In the genomic region with DNA sequence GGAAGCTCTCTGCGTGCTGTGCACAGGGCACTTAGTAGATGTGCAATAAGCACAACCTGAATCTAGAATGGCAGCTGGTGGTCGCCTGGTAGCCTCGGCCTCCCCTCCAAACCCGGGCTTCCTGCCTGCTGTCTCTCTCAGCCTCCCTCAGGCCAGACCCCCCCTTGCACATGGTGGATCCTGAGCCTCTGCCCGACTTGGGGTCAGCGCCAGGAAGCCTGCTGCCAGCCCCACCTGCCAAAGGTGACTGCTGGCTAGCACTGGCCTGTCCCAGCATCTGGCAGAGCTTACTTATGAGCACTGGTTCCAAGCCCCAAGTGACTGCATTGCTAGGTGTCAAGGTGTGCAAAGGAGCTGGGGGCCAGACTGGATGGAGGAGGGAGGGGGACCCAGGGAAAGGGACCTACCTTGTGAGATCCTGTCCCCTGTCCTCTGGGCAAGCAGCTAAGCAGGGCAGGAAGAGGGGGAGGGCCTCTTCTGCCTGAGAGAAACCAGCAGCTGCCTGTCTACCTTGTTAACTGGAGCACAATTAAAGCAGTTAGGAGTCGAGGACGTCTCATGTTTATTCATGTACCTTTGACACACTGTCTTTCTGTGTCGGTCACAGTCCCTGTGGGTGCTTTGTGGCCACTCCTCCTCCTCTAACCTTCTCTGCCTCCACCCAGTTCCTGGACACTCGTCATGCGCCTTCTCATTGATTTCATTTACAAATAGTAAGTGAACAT, we compare ENCODE assay signal across 12 cellular contexts.
DNase-seq lines count a peak whose midpoint lies in the region; ATAC-seq and TF ChIP-seq lines count a peak whose summit lies in the region.
"Had no signal": no experiment of that assay in that cellular context is flagged by ENCODE, and none has a peak within 500 bp of the region (broad histone marks: within the 10 kb centered on the region; RNA-seq: fewer than 3 reads in every experiment).

No MANE protein-coding gene starts in this region.

- H3K36me3 ChIP-seq in prostate gland, result no peaks in the 10 kb centered on the region
- H3K36me3 ChIP-seq: BLaER1 treated with 17β-estradiol and CSF1 and Interleukin-3, amounts not matched to agents 10 nM and 100 nM had no signal

- H3K27ac Mint-ChIP-seq in CD4-positive, alpha-beta T cell, result no peak overlapping the region
- H3K27ac Mint-ChIP-seq in CD14-positive monocyte, result peak overlapping the region in 1 of 7 donors; percentile 32
- H3K27ac Mint-ChIP-seq: naive thymus-derived CD4-positive, alpha-beta T cell; stimulated activated naive CD8-positive, alpha-beta T cell treated with anti-CD3 and anti-CD28 coated beads, Interleukin-15, Interleukin-2, amounts not matched to agents 100 ng/mL and 50 ng/mL, for 24 hours had no signal

- H3K27me3 Mint-ChIP-seq in CD4-positive, alpha-beta T cell, result peaks cover 31% of the 10 kb centered on the region
- H3K27me3 Mint-ChIP-seq in CD14-positive monocyte (ENCODE audit: low read depth in 3 of 3), result peaks cover 10 to 24% (median 13%) of the 10 kb centered on the region in 3 donors

- intact Hi-C loops in dorsolateral prefrontal cortex (cut with DNase I) (no loop called here), prostate gland (cut with DNase I) (no loop called here), CD14-positive monocyte (cut with micrococcal nuclease) (no loop called here)
- intact Hi-C loops in CD4-positive, alpha-beta T cell (cut with DNase I, micrococcal nuclease), result no loop called here

- no peaks in the 10 kb centered on the region for H3K9me3 Mint-ChIP-seq in CD4-positive, alpha-beta T cell
- H3K9me3 Mint-ChIP-seq in CD14-positive monocyte, result peaks cover 0 to 3% (median 0%) of the 10 kb centered on the region in 7 donors
- H3K9me3 Mint-ChIP-seq: stimulated activated naive CD8-positive, alpha-beta T cell treated with anti-CD3 and anti-CD28 coated beads, Interleukin-15, Interleukin-2, amounts not matched to agents 100 ng/mL and 50 ng/mL, for 24 hours had no signal

- no peak overlapping the region for H3K4me3 Mint-ChIP-seq in CD4-positive, alpha-beta T cell
- H3K4me3 Mint-ChIP-seq in CD14-positive monocyte, result no peak overlapping the region
- H3K4me3 Mint-ChIP-seq: naive thymus-derived CD4-positive, alpha-beta T cell; stimulated activated naive CD8-positive, alpha-beta T cell treated with anti-CD3 and anti-CD28 coated beads, Interleukin-15, Interleukin-2, amounts not matched to agents 100 ng/mL and 50 ng/mL, for 24 hours had no signal

- DNase-seq in NCI-H1417 treated with DMSO at 0.1 percent for 48 hours (lab: John Stamatoyannopoulos, UW), result peak; percentile 41
- peak; percentile 48 for DNase-seq in NCI-H345 (lab: John Stamatoyannopoulos, UW)
- no peak for DNase-seq in dorsolateral prefrontal cortex
- DNase-seq in prostate gland (ENCODE audit: low spot score), result peak; percentile 17
- DNase-seq in CD4-positive, alpha-beta T cell, result no peak
- no peak for DNase-seq in GF-D8 (lab: John Stamatoyannopoulos, UW)
- no peak for DNase-seq in CD14-positive monocyte (ENCODE audit: low spot score)
- DNase-seq: KG1; kidney glomerular epithelial cell; naive thymus-derived CD4-positive, alpha-beta T cell had no signal

- ATAC-seq in CD4-positive, alpha-beta T cell (ENCODE audit: poor library complexity), result no peak
- ATAC-seq: naive thymus-derived CD4-positive, alpha-beta T cell had no signal

- WGBS in prostate gland, result 43% methylated on average over 11 of the region's 11 CpGs

- H3K4me1 Mint-ChIP-seq in CD4-positive, alpha-beta T cell (ENCODE audit: low read depth), result no peaks in the 10 kb centered on the region
- no peaks in the 10 kb centered on the region for H3K4me1 Mint-ChIP-seq in CD14-positive monocyte
- H3K4me1 Mint-ChIP-seq: naive thymus-derived CD4-positive, alpha-beta T cell had no signal

- H3K27me3 ChIP-seq in dorsolateral prefrontal cortex, result peaks cover 0 to 2% (median 0%) of the 10 kb centered on the region in 45 donors
- no peaks in the 10 kb centered on the region for H3K27me3 ChIP-seq in prostate gland (replicated peaks; ENCODE audit: insufficient read depth)
- H3K27me3 ChIP-seq in CD4-positive, alpha-beta T cell (ENCODE audit: control insufficient read depth, insufficient read depth, low read length), result peaks cover 26% of the 10 kb centered on the region
- H3K27me3 ChIP-seq: BLaER1 treated with 17β-estradiol and CSF1 and Interleukin-3, amounts not matched to agents 10 nM and 100 nM had no signal

- no peaks in the 10 kb centered on the region for H3K36me3 Mint-ChIP-seq in CD4-positive, alpha-beta T cell (ENCODE audit: low read depth)
- no peaks in the 10 kb centered on the region for H3K36me3 Mint-ChIP-seq in CD14-positive monocyte
- H3K36me3 Mint-ChIP-seq: naive thymus-derived CD4-positive, alpha-beta T cell had no signal

- TF ChIP-seq CTCF in dorsolateral prefrontal cortex (IDR thresholded peaks at IDR 0.05 in 54 of 56, conservative IDR thresholded peaks at IDR 0.05 in 2 of 56; ENCODE audit: low read depth in 1 of 56, partially characterized antibody in 56 of 56), result no peak
- no peak for TF ChIP-seq CTCF in prostate gland (IDR thresholded peaks at IDR 0.05)
- TF ChIP-seq CTCF in CD4-positive, alpha-beta T cell (IDR thresholded peaks at IDR 0.05), result no peak
- TF ChIP-seq CTCF in CD14-positive monocyte (IDR thresholded peaks at IDR 0.05), result no peak

- no peak for TF ChIP-seq POLR2A in prostate gland (IDR thresholded peaks at IDR 0.05)

- H3K4me3 ChIP-seq in dorsolateral prefrontal cortex (peak overlapping the region in 44 of 59 donors; percentile 3 to 59 (median 31)), prostate gland (no peak overlapping the region)
- H3K4me3 ChIP-seq: BLaER1 treated with 17β-estradiol and CSF1 and Interleukin-3, amounts not matched to agents 10 nM and 100 nM had no signal

- CTCF ChIA-PET in CD4-positive, alpha-beta T cell (lab: Charles Lee), result no interaction called here

- POLR2A ChIA-PET in CD4-positive, alpha-beta T cell (lab: Charles Lee), result no interaction called here

- H3K27ac ChIP-seq in dorsolateral prefrontal cortex (peak overlapping the region in 56 of 59 donors; percentile 3 to 81 (median 64)), prostate gland (peak overlapping the region in 1 of 2 donors; percentile 21)
- no peak overlapping the region for H3K27ac ChIP-seq in CD4-positive, alpha-beta T cell (ENCODE audit: low read depth, low read length)
- H3K27ac ChIP-seq: BLaER1 treated with 17β-estradiol and CSF1 and Interleukin-3, amounts not matched to agents 10 nM and 100 nM had no signal

- H3K9me3 ChIP-seq in prostate gland, result no peaks in the 10 kb centered on the region
- H3K9me3 ChIP-seq in CD4-positive, alpha-beta T cell (ENCODE audit: control insufficient read depth, low read length), result no peaks in the 10 kb centered on the region
- H3K9me3 ChIP-seq: BLaER1 treated with 17β-estradiol and CSF1 and Interleukin-3, amounts not matched to agents 10 nM and 100 nM had no signal

- peaks cover 2% of the 10 kb centered on the region for H3K4me1 ChIP-seq in prostate gland (replicated peaks)
- H3K4me1 ChIP-seq: BLaER1 treated with 17β-estradiol and CSF1 and Interleukin-3, amounts not matched to agents 10 nM and 100 nM had no signal

Comparison
In these comparisons a context has a peak if more than half of its experiments do, and no peak if none do; other contexts are left out.
1. DNase-seq: peak in NCI-H1417 treated with DMSO at 0.1 percent for 48 hours (single experiment), NCI-H345 (single experiment) and prostate gland (single experiment); none in dorsolateral prefrontal cortex (0 of 10), CD4-positive, alpha-beta T cell (0 of 10), GF-D8 (single experiment) and CD14-positive monocyte (single experiment).
2. H3K4me3 ChIP-seq: peak in dorsolateral prefrontal cortex (44 of 59); none in prostate gland (0 of 2).